ENCODE assay signal across 23 cellular contexts in genomic region chr2:234436482-234436837, GRCh38.
DNase-seq lines count a peak whose midpoint lies in the region; ATAC-seq and TF ChIP-seq lines count a peak whose summit lies in the region.
"Had no signal": no experiment of that assay in that cellular context is flagged by ENCODE, and none has a peak within 500 bp of the region (broad histone marks: within the 10 kb centered on the region; RNA-seq: fewer than 3 reads in every experiment).

No MANE protein-coding gene starts in this region.

- ATAC-seq in CD4-positive, CD25-positive, alpha-beta regulatory T cell (ENCODE audit: low read depth in 2 of 2), result no peak
- ATAC-seq: effector memory CD8-positive, alpha-beta T cell; HCT116 had no signal

- POLR2A ChIA-PET in A673 (lab: Charles Lee; ENCODE audit: low non-redundant PET), result no interaction called here

- peak overlapping the region; percentile 65 to 94 (median 93) for H3K27ac Mint-ChIP-seq in CD4-positive, CD25-positive, alpha-beta regulatory T cell
- H3K27ac Mint-ChIP-seq in nephron progenitor cell, result peak overlapping the region; percentile 34
- H3K27ac Mint-ChIP-seq: activated T-cell treated with anti-CD3 and anti-CD28 coated beads, Interleukin-2, amount 50 U/mL, for 24 hours had no signal

- CTCF ChIA-PET in A673 (lab: Charles Lee), result interaction anchor here (0.9 kb wide), 1 partner anchor 11 kb away, joined by 3 read pairs; no protein-coding TSS in a partner anchor

- no peak overlapping the region for H3K4me3 ChIP-seq in BLaER1
- H3K4me3 ChIP-seq in CD4-positive, CD25-positive, alpha-beta regulatory T cell (ENCODE audit: low read depth, low read length), result no peak overlapping the region
- H3K4me3 ChIP-seq in sigmoid colon, result no peak overlapping the region
- no peak overlapping the region for H3K4me3 ChIP-seq in A673 (ENCODE audit: low read depth, low read length, poor library complexity, severe bottlenecking)
- H3K4me3 ChIP-seq: heart left ventricle, skin epidermis, transverse colon had no signal

- TF ChIP-seq POLR2A in sigmoid colon (IDR thresholded peaks at IDR 0.05), result no peak

- TF ChIP-seq CTCF in nephron progenitor cell (IDR thresholded peaks at IDR 0.05), result no peak
- TF ChIP-seq CTCF in sigmoid colon (IDR thresholded peaks at IDR 0.05), result no peak
- no peak for TF ChIP-seq CTCF in A673 (conservative IDR thresholded peaks at IDR 0.05; ENCODE audit: low read depth, low read length)

- H3K4me3 Mint-ChIP-seq in CD4-positive, CD25-positive, alpha-beta regulatory T cell, result peak overlapping the region in 1 of 4 donors; percentile 21
- no peak overlapping the region for H3K4me3 Mint-ChIP-seq in nephron progenitor cell
- H3K4me3 Mint-ChIP-seq: activated T-cell treated with anti-CD3 and anti-CD28 coated beads, Interleukin-2, amount 50 U/mL, for 24 hours; effector memory CD8-positive, alpha-beta T cell had no signal

- H3K9ac ChIP-seq in BLaER1, result no peak overlapping the region

- no peaks in the 10 kb centered on the region for H3K27me3 Mint-ChIP-seq in CD4-positive, CD25-positive, alpha-beta regulatory T cell
- peaks cover 3% of the 10 kb centered on the region for H3K27me3 Mint-ChIP-seq in nephron progenitor cell (ENCODE audit: low read depth, poor library complexity)
- H3K27me3 Mint-ChIP-seq: activated T-cell treated with anti-CD3 and anti-CD28 coated beads, Interleukin-2, amount 50 U/mL, for 24 hours; effector memory CD8-positive, alpha-beta T cell had no signal

- H3K27me3 ChIP-seq in BLaER1 (no peaks in the 10 kb centered on the region), sigmoid colon (no peaks in the 10 kb centered on the region), A673 (replicated peaks; ENCODE audit: insufficient read depth, low read depth, low read length, poor library complexity) (no peaks in the 10 kb centered on the region)
- H3K27me3 ChIP-seq in CD4-positive, CD25-positive, alpha-beta regulatory T cell (ENCODE audit: control insufficient read depth, insufficient read depth, low read length), result no peaks in the 10 kb centered on the region
- H3K27me3 ChIP-seq: heart left ventricle, transverse colon had no signal

- no peaks in the 10 kb centered on the region for H4K20me1 ChIP-seq in BLaER1

- H3K27ac ChIP-seq in BLaER1, result no peak overlapping the region
- no peak overlapping the region for H3K27ac ChIP-seq in CD4-positive, CD25-positive, alpha-beta regulatory T cell (ENCODE audit: insufficient read depth, low read length, poor library complexity, severe bottlenecking)
- H3K27ac ChIP-seq in angular gyrus (ENCODE audit: low read depth, low read length), result peak overlapping the region; percentile 29
- H3K27ac ChIP-seq in sigmoid colon, result no peak overlapping the region
- no peak overlapping the region for H3K27ac ChIP-seq in A673 (ENCODE audit: low read depth, low read length, poor library complexity, severe bottlenecking)
- H3K27ac ChIP-seq: transverse colon had no signal

- TF ChIP-seq EP300 in sigmoid colon (IDR thresholded peaks at IDR 0.05), result no peak

- intact Hi-C loops in sigmoid colon (cut with DNase I) (no loop called here), A673 (cut with micrococcal nuclease; ENCODE audit: unreplicated experiment) (no loop called here)

- 88 to 93% methylated on average over 6 of the region's 6 CpGs for WGBS in sigmoid colon, 2 donors

- peaks cover 10% of the 10 kb centered on the region for H3K36me3 Mint-ChIP-seq in CD4-positive, CD25-positive, alpha-beta regulatory T cell
- H3K36me3 Mint-ChIP-seq in nephron progenitor cell (ENCODE audit: low read depth), result no peaks in the 10 kb centered on the region

- no peak for DNase-seq in CD4-positive, CD25-positive, alpha-beta regulatory T cell
- no peak for DNase-seq in nephron progenitor cell
- DNase-seq in sigmoid colon, result no peak
- DNase-seq in NCI-H2196 (lab: John Stamatoyannopoulos, UW; ENCODE audit: unreplicated experiment), result no peak
- no peak for DNase-seq in A673 (ENCODE audit: low spot score)
- DNase-seq: activated CD4-positive, alpha-beta T cell treated with anti-CD3 and anti-CD28 coated beads for 4 hours; activated gamma-delta T cell; activated T-cell treated with anti-CD3 and anti-CD28 coated beads, Interleukin-2, amount 50 U/mL, for 24 hours; effector memory CD8-positive, alpha-beta T cell; foreskin fibroblast; heart left ventricle; kidney glomerular epithelial cell; NCI-H1417 treated with DMSO at 0.1 percent for 48 hours; NCI-H2081 treated with DMSO at 0.1 percent for 48 hours; NCI-H345; RPMI8226; stimulated activated CD4-positive, alpha-beta T cell treated with anti-CD3 and anti-CD28 coated beads, Interleukin-1b, Interleukin-23, amount 100 ng/mL, for 48 hours; stimulated activated CD8-positive, alpha-beta memory T cell treated with anti-CD3 and anti-CD28 coated beads, Interleukin-4, amount 100 ng/mL, for 48 hours; transverse colon had no signal

- H3K9me3 ChIP-seq in BLaER1, result peaks cover 8% of the 10 kb centered on the region
- H3K9me3 ChIP-seq in CD4-positive, CD25-positive, alpha-beta regulatory T cell (ENCODE audit: control insufficient read depth in 2 of 2, low read length in 2 of 2), result no peaks in the 10 kb centered on the region
- no peaks in the 10 kb centered on the region for H3K9me3 ChIP-seq in sigmoid colon
- no peaks in the 10 kb centered on the region for H3K9me3 ChIP-seq in A673 (ENCODE audit: low read depth, low read length, poor library complexity, severe bottlenecking)
- H3K9me3 ChIP-seq: heart left ventricle, transverse colon had no signal

- no TSS peak for BruUV-seq in A673 (replicated peaks; lab: Mats Ljungman, UMichigan)

- H3K4me1 ChIP-seq in BLaER1 (peaks cover 63% of the 10 kb centered on the region), sigmoid colon (no peaks in the 10 kb centered on the region), A673 (ENCODE audit: insufficient read depth, low read length, poor library complexity, severe bottlenecking) (no peaks in the 10 kb centered on the region)
- peaks cover 46% of the 10 kb centered on the region for H3K4me1 ChIP-seq in CD4-positive, CD25-positive, alpha-beta regulatory T cell (ENCODE audit: control insufficient read depth, insufficient read depth, low read length, poor library complexity, severe bottlenecking)
- H3K4me1 ChIP-seq: transverse colon had no signal

- H3K4me2 ChIP-seq in BLaER1, result peak overlapping the region; percentile 83

- peaks cover 40 to 81% (median 49%) of the 10 kb centered on the region in 4 donors for H3K4me1 Mint-ChIP-seq in CD4-positive, CD25-positive, alpha-beta regulatory T cell
- H3K4me1 Mint-ChIP-seq in nephron progenitor cell, result peaks cover 54% of the 10 kb centered on the region

- no peaks in the 10 kb centered on the region for H3K9me3 Mint-ChIP-seq in CD4-positive, CD25-positive, alpha-beta regulatory T cell
- H3K9me3 Mint-ChIP-seq in nephron progenitor cell, result no peaks in the 10 kb centered on the region
- H3K9me3 Mint-ChIP-seq: activated T-cell treated with anti-CD3 and anti-CD28 coated beads, Interleukin-2, amount 50 U/mL, for 24 hours; effector memory CD8-positive, alpha-beta T cell had no signal

- H3K36me3 ChIP-seq in BLaER1 (no peaks in the 10 kb centered on the region), sigmoid colon (no peaks in the 10 kb centered on the region), A673 (ENCODE audit: insufficient read depth, low read length, poor library complexity, severe bottlenecking) (no peaks in the 10 kb centered on the region)
- no peaks in the 10 kb centered on the region for H3K36me3 ChIP-seq in CD4-positive, CD25-positive, alpha-beta regulatory T cell (ENCODE audit: control insufficient read depth, insufficient read depth, low read length)
- H3K36me3 ChIP-seq: heart left ventricle, transverse colon had no signal
